Comparison of ENCODE assay signal across 11 cellular contexts in genomic region chr17:77407321-77408277, GRCh38.
DNase-seq lines count a peak whose midpoint lies in the region; ATAC-seq and TF ChIP-seq lines count a peak whose summit lies in the region.
"Had no signal": no experiment of that assay in that cellular context is flagged by ENCODE, and none has a peak within 500 bp of the region (broad histone marks: within the 10 kb centered on the region; RNA-seq: fewer than 3 reads in every experiment).

No MANE protein-coding gene starts in this region.

- peaks cover 0 to 6% (median 0%) of the 10 kb centered on the region in 11 experiments; a peak in 3 of 22 replicates for H3K9me3 ChIP-seq in BLaER1 treated with 17β-estradiol and CSF1 and Interleukin-3, amounts not matched to agents 10 nM and 100 nM (replicated peaks in 1 of 11)
- no peaks in the 10 kb centered on the region for H3K9me3 ChIP-seq in Peyer's patch

- peak overlapping the region; percentile 98 for H3K4me3 Mint-ChIP-seq in effector memory CD8-positive, alpha-beta T cell

- H3K4me1 ChIP-seq in BLaER1 treated with 17β-estradiol and CSF1 and Interleukin-3, amounts not matched to agents 10 nM and 100 nM = peaks cover 97 to 100% (median 99%) of the 10 kb centered on the region in 10 experiments
- H3K4me1 ChIP-seq in Peyer's patch = peaks cover 0 to 69% (median 40%) of the 10 kb centered on the region in 4 donors

- H3K9me3 Mint-ChIP-seq in effector memory CD8-positive, alpha-beta T cell = no peaks in the 10 kb centered on the region

- H3K4me1 Mint-ChIP-seq in effector memory CD8-positive, alpha-beta T cell (ENCODE audit: low read depth in 2 of 2) = peaks cover 71 to 82% of the 10 kb centered on the region in 2 donors

- DNase-seq in Peyer's patch (no peak), omental fat pad (ENCODE audit: low spot score) (no peak), A172 (ENCODE audit: low spot score) (no peak)
- DNase-seq in effector memory CD8-positive, alpha-beta T cell = no peak
- DNase-seq in stimulated activated CD4-positive, alpha-beta T cell treated with anti-CD3 and anti-CD28 coated beads, Interleukin-4, amount 100 ng/mL, for 4 hours = no peak
- DNase-seq: amygdala, NCI-H524, T-helper 9 cell had no signal

- no peaks in the 10 kb centered on the region for H3K27me3 ChIP-seq in BLaER1 treated with 17β-estradiol and CSF1 and Interleukin-3, amounts not matched to agents 10 nM and 100 nM
- H3K27me3 ChIP-seq in Peyer's patch = no peaks in the 10 kb centered on the region

- H3K4me2 ChIP-seq in BLaER1 treated with 17β-estradiol and CSF1 and Interleukin-3, amounts not matched to agents 10 nM and 100 nM = peak overlapping the region; percentile 94 to 100 (median 97)

- TF ChIP-seq CTCF in Peyer's patch (IDR thresholded peaks at IDR 0.05) = no peak
- no peak for TF ChIP-seq CTCF in omental fat pad (IDR thresholded peaks at IDR 0.05)

- peak overlapping the region in 6 of 10 experiments; percentile 18 to 48 (median 25); a peak in 9 of 20 replicates for H3K4me3 ChIP-seq in BLaER1 treated with 17β-estradiol and CSF1 and Interleukin-3, amounts not matched to agents 10 nM and 100 nM
- H3K4me3 ChIP-seq in Peyer's patch = no peak overlapping the region

- peaks cover 18% of the 10 kb centered on the region for H3K36me3 Mint-ChIP-seq in effector memory CD8-positive, alpha-beta T cell (ENCODE audit: insufficient read depth)

- peak overlapping the region; percentile 84 to 99 for H3K27ac Mint-ChIP-seq in effector memory CD8-positive, alpha-beta T cell

- peak overlapping the region in 10 of 11 experiments; percentile 11 to 91 (median 82); a peak in 18 of 22 replicates for H3K9ac ChIP-seq in BLaER1 treated with 17β-estradiol and CSF1 and Interleukin-3, amounts not matched to agents 10 nM and 100 nM

- H4K20me1 ChIP-seq in BLaER1 treated with 17β-estradiol and CSF1 and Interleukin-3, amounts not matched to agents 10 nM and 100 nM = peaks cover 0 to 99% (median 0%) of the 10 kb centered on the region in 11 experiments; a peak in 9 of 22 replicates

- no peaks in the 10 kb centered on the region for H3K27me3 Mint-ChIP-seq in effector memory CD8-positive, alpha-beta T cell

- peak overlapping the region in 10 of 11 experiments; percentile 14 to 98 (median 94); a peak in 18 of 22 replicates for H3K27ac ChIP-seq in BLaER1 treated with 17β-estradiol and CSF1 and Interleukin-3, amounts not matched to agents 10 nM and 100 nM
- peak overlapping the region in 3 of 4 donors; percentile 77 to 89 (median 84) for H3K27ac ChIP-seq in Peyer's patch

- no peak for ATAC-seq in effector memory CD8-positive, alpha-beta T cell (replicated peaks)
- ATAC-seq in omental fat pad (ENCODE audit: low FRiP score) (peak; percentile 6), HG02763 (IDR thresholded peaks at IDR 0.05; ENCODE audit: unreplicated experiment) (no peak), GM21786 (IDR thresholded peaks at IDR 0.05; ENCODE audit: unreplicated experiment) (no peak)

- TF ChIP-seq POLR2A in Peyer's patch (IDR thresholded peaks at IDR 0.05) = no peak

- peaks cover 0 to 31% (median 5%) of the 10 kb centered on the region in 11 experiments; a peak in 15 of 22 replicates for H3K36me3 ChIP-seq in BLaER1 treated with 17β-estradiol and CSF1 and Interleukin-3, amounts not matched to agents 10 nM and 100 nM
- peaks cover 0 to 13% (median 0%) of the 10 kb centered on the region in 3 donors for H3K36me3 ChIP-seq in Peyer's patch

Comparison
In these comparisons a context has a peak if more than half of its experiments do, and no peak if none do; other contexts are left out.
1. H3K4me3 ChIP-seq: peak in BLaER1 treated with 17β-estradiol and CSF1 and Interleukin-3, amounts not matched to agents 10 nM and 100 nM (6 of 10); none in Peyer's patch (0 of 4).